Comparison of ENCODE assay signal across 3 cellular contexts in genomic region chr3:150269526-150269925, GRCh38.
TF ChIP-seq lines count a peak whose summit lies in the region.

No MANE protein-coding gene starts in this region.

TF ChIP-seq in IMR-90, 13 proteins besides CTCF, POLR2A, EP300 and RAD21:
- TF ChIP-seq CEBPB (IDR thresholded peaks at IDR 0.05; ENCODE audit: low read depth, low read length) (peak; percentile 78), BHLHE40 (IDR thresholded peaks at IDR 0.05; ENCODE audit: low read depth, low read length) (no peak), MAZ (IDR thresholded peaks at IDR 0.05; ENCODE audit: borderline replicate concordance, low read depth, low read length) (no peak), CHD1 (IDR thresholded peaks at IDR 0.05; ENCODE audit: low read depth, low read length) (no peak), USF2 (IDR thresholded peaks at IDR 0.05; ENCODE audit: low read depth, low read length) (no peak)

TF ChIP-seq in K562, 482 proteins besides CTCF, POLR2A, EP300 and RAD21:
- TF ChIP-seq ETV5 (CRISPR knock-in tag; IDR thresholded peaks at IDR 0.05; ENCODE audit: low read depth) (no peak), CEBPB (tag; IDR thresholded peaks at IDR 0.05) (peak; percentile 92), KDM1A (IDR thresholded peaks at IDR 0.05) (no peak), MECOM (CRISPR knock-in tag; IDR thresholded peaks at IDR 0.05) (no peak), SRSF3 (IDR thresholded peaks at IDR 0.05; ENCODE audit: insufficient read depth, low read length) (no peak), CEBPG (CRISPR knock-in tag; IDR thresholded peaks at IDR 0.05) (no peak), CEBPG (tag; conservative IDR thresholded peaks at IDR 0.05 in 1 of 2, IDR thresholded peaks at IDR 0.05 in 1 of 2) (peak; percentile 58 to 94), MAFK (IDR thresholded peaks at IDR 0.05; ENCODE audit: low read length) (no peak), JUN (IDR thresholded peaks at IDR 0.05; ENCODE audit: borderline replicate concordance, low read depth, low read length) (no peak), JUN (CRISPR knock-in tag; IDR thresholded peaks at IDR 0.05; ENCODE audit: borderline replicate concordance) (no peak), ARNT (IDR thresholded peaks at IDR 0.05) (no peak), CLOCK (CRISPR knock-in tag; IDR thresholded peaks at IDR 0.05; ENCODE audit: borderline replicate concordance) (no peak), ZNF785 (CRISPR knock-in tag; IDR thresholded peaks at IDR 0.05) (no peak)
TF ChIP-seq in K562: peak in this region for 2.

TF ChIP-seq in liver, 16 proteins besides CTCF, POLR2A, EP300 and RAD21:
- TF ChIP-seq GABPA (IDR thresholded peaks at IDR 0.05 in 1 of 2, conservative IDR thresholded peaks at IDR 0.05 in 1 of 2) (no peak), HNF4G (IDR thresholded peaks at IDR 0.05) (peak; percentile 27)
